10 cellular contexts compared by ENCODE assay signal in genomic region chr6:43275782-43276179, GRCh38. TPM values are rescaled to one million over a fixed set of nuclear protein-coding genes. Genes with fewer than 3 reads are reported as not detected.
DNase-seq lines count a peak whose midpoint lies in the region; ATAC-seq and TF ChIP-seq lines count a peak whose summit lies in the region.
"Had no signal": no experiment of that assay in that cellular context is flagged by ENCODE, and none has a peak within 500 bp of the region (broad histone marks: within the 10 kb centered on the region; RNA-seq: fewer than 3 reads in every experiment).

No MANE protein-coding gene starts in this region.

- no peaks in the 10 kb centered on the region for H3K36me3 Mint-ChIP-seq in activated naive CD8-positive, alpha-beta T cell treated with anti-CD3 and anti-CD28 coated beads, Interleukin-2, amount 50 U/mL, for 24 hours (ENCODE audit: low read depth)

- peak overlapping the region; percentile 77 for H3K4me3 Mint-ChIP-seq in activated naive CD8-positive, alpha-beta T cell treated with anti-CD3 and anti-CD28 coated beads, Interleukin-2, amount 50 U/mL, for 24 hours

- H3K4me3 ChIP-seq in left ventricle myocardium inferior (peak overlapping the region; percentile 64), mesodermal cell (ENCODE audit: extremely low read depth, insufficient read depth, low read length, poor library complexity, severe bottlenecking) (peak overlapping the region; percentile 30), upper lobe of left lung (peak overlapping the region in 3 of 4 donors; percentile 31 to 52 (median 51))

- H3K4me1 Mint-ChIP-seq in activated naive CD8-positive, alpha-beta T cell treated with anti-CD3 and anti-CD28 coated beads, Interleukin-2, amount 50 U/mL, for 24 hours = peaks cover 5% of the 10 kb centered on the region

- intact Hi-C loops in left ventricle myocardium inferior (cut with micrococcal nuclease) = no loop called here
- intact Hi-C loops in Right ventricle myocardium superior (cut with DNase I) = no loop called here

- DNase-seq in left ventricle myocardium inferior (no peak), Right ventricle myocardium superior (no peak), upper lobe of left lung (peak in 1 of 2 donors; percentile 52), NCI-H2107 treated with DMSO at 0.1 percent for 48 hours (lab: John Stamatoyannopoulos, UW; ENCODE audit: unreplicated experiment) (no peak)
- DNase-seq in activated naive CD8-positive, alpha-beta T cell treated with anti-CD3 and anti-CD28 coated beads, Interleukin-2, amount 50 U/mL, for 24 hours = no peak
- DNase-seq: NCI-H187 had no signal

- TF ChIP-seq CTCF in left ventricle myocardium inferior (IDR thresholded peaks at IDR 0.05; ENCODE audit: borderline replicate concordance) (no peak), upper lobe of left lung (IDR thresholded peaks at IDR 0.05) (no peak)

- H3K27ac ChIP-seq in left ventricle myocardium inferior (replicated peaks) (no peak overlapping the region), mesodermal cell (ENCODE audit: low read depth, low read length, severe bottlenecking) (no peak overlapping the region), upper lobe of left lung (no peak overlapping the region)

- 8 to 17% methylated on average over 9 to 14 of the region's 24 CpGs for WGBS in mesodermal cell (ENCODE audit: insufficient coverage in 2 of 2), 2 experiments
- WGBS in upper lobe of left lung, 2 donors = 2 to 8% methylated on average over 13 to 21 of the region's 24 CpGs

- no peak for ATAC-seq in Right ventricle myocardium superior (ENCODE audit: poor library complexity)
- no peak for ATAC-seq in activated naive CD8-positive, alpha-beta T cell treated with anti-CD3 and anti-CD28 coated beads, Interleukin-2, amount 50 U/mL, for 24 hours
- no peak for ATAC-seq in upper lobe of left lung (ENCODE audit: low FRiP score in 2 of 2)
- no peak for ATAC-seq in GM21528 (IDR thresholded peaks at IDR 0.05; ENCODE audit: low FRiP score, unreplicated experiment)
- ATAC-seq in HG03520 (IDR thresholded peaks at IDR 0.05; ENCODE audit: unreplicated experiment) = no peak

- TF ChIP-seq EP300 in upper lobe of left lung (IDR thresholded peaks at IDR 0.05) = no peak

- H3K36me3 ChIP-seq in left ventricle myocardium inferior = no peaks in the 10 kb centered on the region
- H3K36me3 ChIP-seq in mesodermal cell (ENCODE audit: control insufficient read depth, insufficient read depth, low read length) = no peaks in the 10 kb centered on the region
- H3K36me3 ChIP-seq in upper lobe of left lung = no peaks in the 10 kb centered on the region

- TF ChIP-seq POLR2A in upper lobe of left lung (IDR thresholded peaks at IDR 0.05) = no peak

- no peaks in the 10 kb centered on the region for H3K9me3 Mint-ChIP-seq in activated naive CD8-positive, alpha-beta T cell treated with anti-CD3 and anti-CD28 coated beads, Interleukin-2, amount 50 U/mL, for 24 hours

- H3K27ac Mint-ChIP-seq in activated naive CD8-positive, alpha-beta T cell treated with anti-CD3 and anti-CD28 coated beads, Interleukin-2, amount 50 U/mL, for 24 hours = no peak overlapping the region

- H3K4me1 ChIP-seq in left ventricle myocardium inferior (peaks cover 18% of the 10 kb centered on the region), mesodermal cell (ENCODE audit: control insufficient read depth, insufficient read depth, low read length, poor library complexity, severe bottlenecking) (peaks cover 27% of the 10 kb centered on the region), upper lobe of left lung (peaks cover 17 to 20% (median 18%) of the 10 kb centered on the region in 4 donors)

- H3K27me3 Mint-ChIP-seq in activated naive CD8-positive, alpha-beta T cell treated with anti-CD3 and anti-CD28 coated beads, Interleukin-2, amount 50 U/mL, for 24 hours = peaks cover 32% of the 10 kb centered on the region

- peaks cover 55% of the 10 kb centered on the region for H3K27me3 ChIP-seq in left ventricle myocardium inferior (ENCODE audit: low read depth)
- H3K27me3 ChIP-seq in upper lobe of left lung = peaks cover 0 to 22% (median 19%) of the 10 kb centered on the region in 4 donors

- H3K9me3 ChIP-seq in left ventricle myocardium inferior (replicated peaks) (no peaks in the 10 kb centered on the region), mesodermal cell (ENCODE audit: control insufficient read depth, low read length) (no peaks in the 10 kb centered on the region), upper lobe of left lung (no peaks in the 10 kb centered on the region)

RNA-seq across cellular contexts. Expression of gene SLC22A7, which starts 22.3 kb away (rescaled TPM):
- total RNA-seq in left ventricle myocardium inferior = not detected
- total RNA-seq in Right ventricle myocardium superior = not detected
- not detected for polyA plus RNA-seq in mesodermal cell (2013, experiment 1 of 2)
- not detected for polyA plus RNA-seq in mesodermal cell (2013, experiment 2 of 2)
- total RNA-seq in upper lobe of left lung = not detected
- polyA plus RNA-seq: keratinocyte had no signal

RNA-seq across cellular contexts. Expression of gene TTBK1, which starts 32.5 kb away (rescaled TPM):
- total RNA-seq in left ventricle myocardium inferior = 0.27 TPM
- total RNA-seq in Right ventricle myocardium superior = 0.13 TPM
- polyA plus RNA-seq in mesodermal cell (2013, experiment 1 of 2) = 0.18 TPM
- 0.20 TPM for polyA plus RNA-seq in mesodermal cell (2013, experiment 2 of 2)
- under 1 TPM in 4 of 6 donors, not detected in 2; 0.06 to 0.20 (median 0.11) TPM for total RNA-seq in upper lobe of left lung
- polyA plus RNA-seq: keratinocyte had no signal

RNA-seq across cellular contexts. Expression of gene CRIP3, which starts 32.8 kb away (rescaled TPM):
- total RNA-seq in left ventricle myocardium inferior = 42.3 TPM
- 4.1 TPM for total RNA-seq in Right ventricle myocardium superior
- 1.8 TPM for polyA plus RNA-seq in mesodermal cell (2013, experiment 1 of 2)
- 0.71 TPM for polyA plus RNA-seq in mesodermal cell (2013, experiment 2 of 2)
- total RNA-seq in upper lobe of left lung = 1 to 10 TPM in 1 of 6 donors, not detected in 5; 1.5 TPM

RNA-seq across cellular contexts. Expression of gene DNPH1, which starts 46.5 kb away (rescaled TPM):
- total RNA-seq in left ventricle myocardium inferior (27.7 TPM), Right ventricle myocardium superior (31.5 TPM), upper lobe of left lung (10 to 100 TPM; 15.7 to 63.4 (median 44.4) TPM)
- polyA plus RNA-seq in mesodermal cell (2013, experiment 1 of 2) = 46.1 TPM
- polyA plus RNA-seq in mesodermal cell (2013, experiment 2 of 2) = 38.3 TPM
